16 cellular contexts compared by ENCODE assay signal in genomic region chr17:8577868-8578267, GRCh38. TPM values are rescaled to one million over a fixed set of nuclear protein-coding genes. Genes with fewer than 3 reads are reported as not detected.
DNase-seq lines count a peak whose midpoint lies in the region; ATAC-seq, FAIRE-seq and TF ChIP-seq lines count a peak whose summit lies in the region.
"Had no signal": no experiment of that assay in that cellular context is flagged by ENCODE, and none has a peak within 500 bp of the region (broad histone marks: within the 10 kb centered on the region; RNA-seq: fewer than 3 reads in every experiment).

No MANE protein-coding gene starts in this region.

- peak; percentile 60 for ATAC-seq in activated CD4-positive, alpha-beta T cell treated with anti-CD3 and anti-CD28 coated beads for 36 hours
- peak; percentile 49; the same call in 2 of the 3 replicates for ATAC-seq in SK-N-SH treated with all-trans-retinoic acid at 6 μM for 48 hours
- no peak for ATAC-seq in thoracic aorta (ENCODE audit: insufficient number of reproducible peaks, low FRiP score, low read depth)
- ATAC-seq in GM19351 (IDR thresholded peaks at IDR 0.05; ENCODE audit: unreplicated experiment) = no peak

- peaks cover 7% of the 10 kb centered on the region for H3K4me1 Mint-ChIP-seq in activated CD4-positive, alpha-beta T cell treated with anti-CD3 and anti-CD28 coated beads for 36 hours
- no peaks in the 10 kb centered on the region for H3K4me1 Mint-ChIP-seq in CD4-positive, alpha-beta memory T cell
- H3K4me1 Mint-ChIP-seq: IgD-negative memory B cell had no signal

- POLR2A ChIA-PET in activated CD4-positive, alpha-beta T cell treated with anti-CD3 and anti-CD28 coated beads for 36 hours (lab: Charles Lee) = interaction anchor here (0.5 kb wide), 1 partner anchor 139 kb away, joined by 3 read pairs; no protein-coding TSS in a partner anchor
- POLR2A ChIA-PET in CD4-positive, alpha-beta memory T cell (lab: Charles Lee; ENCODE audit: partially characterized antibody) = no interaction called here

- H3K4me3 Mint-ChIP-seq in activated CD4-positive, alpha-beta T cell treated with anti-CD3 and anti-CD28 coated beads for 36 hours = no peak overlapping the region
- no peak overlapping the region for H3K4me3 Mint-ChIP-seq in CD4-positive, alpha-beta memory T cell
- H3K4me3 Mint-ChIP-seq: IgD-negative memory B cell had no signal

- no peaks in the 10 kb centered on the region for H3K9me3 ChIP-seq in thoracic aorta
- H3K9me3 ChIP-seq in CD4-positive, alpha-beta memory T cell (ENCODE audit: control insufficient read depth in 1 of 2, low read length in 2 of 2) = no peaks in the 10 kb centered on the region

- CTCF ChIA-PET in activated CD4-positive, alpha-beta T cell treated with anti-CD3 and anti-CD28 coated beads for 36 hours (lab: Charles Lee) = no interaction called here
- CTCF ChIA-PET in CD4-positive, alpha-beta memory T cell (lab: Charles Lee; ENCODE audit: partially characterized antibody) = no interaction called here

- H3K4me3 ChIP-seq in thoracic aorta = no peak overlapping the region
- no peak overlapping the region for H3K4me3 ChIP-seq in CD4-positive, alpha-beta memory T cell (ENCODE audit: low read length in 2 of 2)

- peak; percentile 51 for FAIRE-seq in GM18507 (lab: Jason Lieb, UNC)

- peak overlapping the region; percentile 53 to 65 for H3K27ac ChIP-seq in thoracic aorta
- H3K27ac ChIP-seq in CD4-positive, alpha-beta memory T cell (ENCODE audit: low read depth, low read length) = no peak overlapping the region
- H3K27ac ChIP-seq: 22Rv1 had no signal

- intact Hi-C loops in activated CD4-positive, alpha-beta T cell treated with anti-CD3 and anti-CD28 coated beads for 36 hours (cut with DNase I, micrococcal nuclease) = no loop called here
- intact Hi-C loops in CD4-positive, alpha-beta memory T cell (cut with micrococcal nuclease) = no loop called here

- no peaks in the 10 kb centered on the region for H3K9me3 Mint-ChIP-seq in activated CD4-positive, alpha-beta T cell treated with anti-CD3 and anti-CD28 coated beads for 36 hours (ENCODE audit: low read depth)
- no peaks in the 10 kb centered on the region for H3K9me3 Mint-ChIP-seq in CD4-positive, alpha-beta memory T cell
- H3K9me3 Mint-ChIP-seq: IgD-negative memory B cell had no signal

- no peaks in the 10 kb centered on the region for H3K27me3 Mint-ChIP-seq in activated CD4-positive, alpha-beta T cell treated with anti-CD3 and anti-CD28 coated beads for 36 hours
- H3K27me3 Mint-ChIP-seq in CD4-positive, alpha-beta memory T cell = peaks cover 1 to 3% of the 10 kb centered on the region in 2 donors
- H3K27me3 Mint-ChIP-seq: IgD-negative memory B cell had no signal

- no peaks in the 10 kb centered on the region for H3K36me3 Mint-ChIP-seq in activated CD4-positive, alpha-beta T cell treated with anti-CD3 and anti-CD28 coated beads for 36 hours (ENCODE audit: low read depth)
- no peaks in the 10 kb centered on the region for H3K36me3 Mint-ChIP-seq in CD4-positive, alpha-beta memory T cell
- H3K36me3 Mint-ChIP-seq: IgD-negative memory B cell had no signal

- TF ChIP-seq CTCF in thoracic aorta (IDR thresholded peaks at IDR 0.05) = no peak

- no peaks in the 10 kb centered on the region for H3K27me3 ChIP-seq in thoracic aorta (replicated peaks; ENCODE audit: insufficient read depth)
- H3K27me3 ChIP-seq in CD4-positive, alpha-beta memory T cell (ENCODE audit: insufficient read depth, low read length) = no peaks in the 10 kb centered on the region

- peaks cover 30 to 90% of the 10 kb centered on the region in 2 donors for H3K4me1 ChIP-seq in thoracic aorta (ENCODE audit: control insufficient read depth in 1 of 2, low read depth in 2 of 2)
- H3K4me1 ChIP-seq in CD4-positive, alpha-beta memory T cell (ENCODE audit: insufficient read depth, low read length) = no peaks in the 10 kb centered on the region

- H3K27ac Mint-ChIP-seq in activated CD4-positive, alpha-beta T cell treated with anti-CD3 and anti-CD28 coated beads for 36 hours = no peak overlapping the region
- no peak overlapping the region for H3K27ac Mint-ChIP-seq in CD4-positive, alpha-beta memory T cell
- H3K27ac Mint-ChIP-seq: IgD-negative memory B cell had no signal

- H3K36me3 ChIP-seq in thoracic aorta = peaks cover 15% of the 10 kb centered on the region
- H3K36me3 ChIP-seq in CD4-positive, alpha-beta memory T cell (ENCODE audit: insufficient read depth, low read length) = no peaks in the 10 kb centered on the region

- DNase-seq in activated CD4-positive, alpha-beta T cell treated with anti-CD3 and anti-CD28 coated beads for 36 hours = no peak
- no peak for DNase-seq in activated CD4-positive, alpha-beta T cell treated with anti-CD3 and anti-CD28 coated beads, Interleukin-2, amount 50 U/mL, for 48 hours
- DNase-seq in GM18507 (ENCODE audit: extremely low spot score, insufficient read length, low read depth) (no peak), thoracic aorta (ENCODE audit: low spot score) (no peak), ecto neural progenitor cell (ENCODE audit: low spot score) (no peak)
- DNase-seq in CD4-positive, alpha-beta memory T cell = no peak
- DNase-seq: C1 segment of cervical spinal cord, HCEC 1CT, NCI-H1417, NCI-H1930, NCI-H2171 treated with DMSO at 0.1 percent for 48 hours, NCI-H510A had no signal

TF ChIP-seq in SK-N-SH treated with all-trans-retinoic acid at 6 μM for 48 hours, 23 proteins besides CTCF, POLR2A, EP300 and RAD21:
- TF ChIP-seq, protein P1, sequence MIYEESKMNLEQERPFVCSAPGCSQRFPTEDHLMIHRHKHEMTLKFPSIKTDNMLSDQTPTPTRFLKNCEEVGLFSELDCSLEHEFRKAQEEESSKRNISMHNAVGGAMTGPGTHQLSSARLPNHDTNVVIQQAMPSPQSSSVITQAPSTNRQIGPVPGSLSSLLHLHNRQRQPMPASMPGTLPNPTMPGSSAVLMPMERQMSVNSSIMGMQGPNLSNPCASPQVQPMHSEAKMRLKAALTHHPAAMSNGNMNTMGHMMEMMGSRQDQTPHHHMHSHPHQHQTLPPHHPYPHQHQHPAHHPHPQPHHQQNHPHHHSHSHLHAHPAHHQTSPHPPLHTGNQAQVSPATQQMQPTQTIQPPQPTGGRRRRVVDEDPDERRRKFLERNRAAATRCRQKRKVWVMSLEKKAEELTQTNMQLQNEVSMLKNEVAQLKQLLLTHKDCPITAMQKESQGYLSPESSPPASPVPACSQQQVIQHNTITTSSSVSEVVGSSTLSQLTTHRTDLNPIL (CRISPR knock-in tag; IDR thresholded peaks at IDR 0.05; ENCODE audit: low read depth) = no peak
- TF ChIP-seq TCF4 (CRISPR knock-in tag; IDR thresholded peaks at IDR 0.05; ENCODE audit: borderline replicate concordance) = peak; percentile 57

RNA-seq across cellular contexts. Expression of gene MYH10, which starts 52.7 kb away (rescaled TPM):
- total RNA-seq in activated CD4-positive, alpha-beta T cell treated with anti-CD3 and anti-CD28 coated beads for 36 hours = 10 to 100 TPM; 17.0 to 21.3 TPM
- total RNA-seq in thoracic aorta = 1,000 to 10,000 TPM; 1,436 to 1,719 TPM
- total RNA-seq in CD4-positive, alpha-beta memory T cell = 1 to 10 TPM; 1.9 to 2.8 TPM
- 1 to 10 TPM; 1.9 to 2.2 TPM for polyA plus RNA-seq in CD4-positive, alpha-beta memory T cell

Comparison
In these comparisons a context has a peak if more than half of its experiments do, and no peak if none do; other contexts are left out.
1. ATAC-seq: peak in activated CD4-positive, alpha-beta T cell treated with anti-CD3 and anti-CD28 coated beads for 36 hours (single experiment) and SK-N-SH treated with all-trans-retinoic acid at 6 μM for 48 hours (single experiment); none in thoracic aorta (single experiment) and GM19351 (single experiment).
2. RNA of gene MYH10, which starts 52.7 kb away (total RNA-seq): 1,436 to 1,719 TPM in thoracic aorta; 17.0 to 21.3 TPM in activated CD4-positive, alpha-beta T cell treated with anti-CD3 and anti-CD28 coated beads for 36 hours and 1.9 to 2.8 TPM in CD4-positive, alpha-beta memory T cell; every median in the first group is over 10 times any median in the second.